In the genomic region with DNA sequence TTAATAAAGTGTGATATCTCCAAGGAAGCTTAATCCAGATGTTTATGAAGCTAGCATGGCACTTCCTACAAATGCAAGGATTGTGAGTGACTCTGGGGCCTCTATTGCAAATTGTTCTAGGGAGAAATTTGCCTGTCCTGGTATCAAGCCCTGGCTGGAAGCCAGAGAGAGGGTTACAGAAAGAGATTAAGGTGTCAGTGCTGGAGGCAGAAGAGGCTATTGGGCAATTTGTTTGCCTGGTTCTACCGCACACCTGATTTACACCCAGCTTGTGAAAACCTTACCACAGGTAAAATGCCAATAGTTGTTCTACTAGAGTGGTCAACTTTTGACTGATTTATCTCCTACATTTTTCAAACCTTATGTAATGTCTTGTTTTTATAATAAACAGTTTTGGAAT, we compare ENCODE assay signal across 25 cellular contexts.
DNase-seq lines count a peak whose midpoint lies in the region; ATAC-seq, FAIRE-seq and TF ChIP-seq lines count a peak whose summit lies in the region.
"Had no signal": no experiment of that assay in that cellular context is flagged by ENCODE, and none has a peak within 500 bp of the region (broad histone marks: within the 10 kb centered on the region; RNA-seq: fewer than 3 reads in every experiment).

No MANE protein-coding gene starts in this region.

- H3K27ac ChIP-seq in HCT116 (ENCODE audit: low read depth, low read length) = no peak overlapping the region
- H3K27ac ChIP-seq in IMR-90 (ENCODE audit: insufficient read depth, low read length) = no peak overlapping the region
- H3K27ac ChIP-seq in K562 (ENCODE audit: extremely low read depth, low read depth, low read length) = no peak overlapping the region
- no peak overlapping the region for H3K27ac ChIP-seq in keratinocyte (ENCODE audit: control insufficient read depth, insufficient read depth, low read length)
- H3K27ac ChIP-seq: BLaER1 treated with 17β-estradiol and CSF1 and Interleukin-3, amounts not matched to agents 10 nM and 100 nM; RWPE1 had no signal

- H3K79me2 ChIP-seq in HCT116 (ENCODE audit: insufficient read depth, low read length) (no peaks in the 10 kb centered on the region), K562 (ENCODE audit: control insufficient read depth, insufficient read depth, low read length) (no peaks in the 10 kb centered on the region), keratinocyte (ENCODE audit: control insufficient read depth, insufficient read depth, low read length) (no peaks in the 10 kb centered on the region)

- RAD21 ChIA-PET in HCT116 (lab: Charles Lee; ENCODE audit: low non-redundant PET in 1 of 2, low total read pairs in 2 of 2, uncharacterized antibody in 2 of 2, unreplicated experiment in 2 of 2) = no interaction called here

- CTCF ChIA-PET in HCT116 (lab: Charles Lee) = no interaction called here
- CTCF ChIA-PET in IMR-90 (lab: Yijun Ruan, JAX) = no interaction called here
- CTCF ChIA-PET in K562 (lab: Yijun Ruan, JAX; ENCODE audit: low intra/inter-chr PET ratio) = no interaction called here
- CTCF ChIA-PET in activated CD8-positive, alpha-beta T cell treated with anti-CD3 and anti-CD28 coated beads, Interleukin-2, amount 10 ng/mL, durations not matched to agents 7 days and 5 days (lab: Charles Lee) = no interaction called here

- dilution Hi-C loops in IMR-90 (cut with HindIII; ENCODE audit: low sequenced_read_pairs, unreplicated experiment) = no loop called here
- dilution Hi-C loops in keratinocyte (cut with MboI; ENCODE audit: extremely low pct_ligation_motif_present, low sequenced_read_pairs) = no loop called here

- no peaks in the 10 kb centered on the region for H3K9me2 ChIP-seq in HCT116 (ENCODE audit: insufficient read depth)

- no peak overlapping the region for H3K4me3 Mint-ChIP-seq in activated CD8-positive, alpha-beta T cell treated with anti-CD3 and anti-CD28 coated beads, Interleukin-2, amount 10 ng/mL, durations not matched to agents 7 days and 5 days
- H3K4me3 Mint-ChIP-seq: CD4-positive, alpha-beta T cell had no signal

- H3K9me1 ChIP-seq in IMR-90 (ENCODE audit: insufficient read depth, low read length) = no peaks in the 10 kb centered on the region
- H3K9me1 ChIP-seq in K562 (ENCODE audit: control insufficient read depth, insufficient read depth, low read length) = no peaks in the 10 kb centered on the region
- H3K9me1 ChIP-seq in keratinocyte (ENCODE audit: control insufficient read depth, extremely low read depth, insufficient read depth, low read length) = no peaks in the 10 kb centered on the region

- H2AFZ ChIP-seq in HCT116 (ENCODE audit: low read depth, low read length, poor library complexity, severe bottlenecking) = no peak overlapping the region
- no peak overlapping the region for H2AFZ ChIP-seq in IMR-90 (replicated peaks; ENCODE audit: low read length, poor library complexity)
- no peak overlapping the region for H2AFZ ChIP-seq in K562 (ENCODE audit: low read depth, low read length)
- H2AFZ ChIP-seq in keratinocyte (ENCODE audit: control insufficient read depth, low read length) = no peak overlapping the region

- no peak overlapping the region for H3K4ac ChIP-seq in IMR-90 (ENCODE audit: low read depth, low read length)

- no peak overlapping the region for H3K56ac ChIP-seq in IMR-90 (ENCODE audit: extremely low read depth, insufficient read depth, low read length)

- no peak for DNase-seq in HCT116 (ENCODE audit: low read depth, low spot score)
- DNase-seq in IMR-90 = no peak
- no peak for DNase-seq in K562 (ENCODE audit: extremely low read depth in 1 of 4, low spot score in 3 of 4)
- DNase-seq in keratinocyte (ENCODE audit: low read depth, low spot score) = no peak
- no peak for DNase-seq in activated CD8-positive, alpha-beta T cell treated with anti-CD3 and anti-CD28 coated beads, Interleukin-2, amount 10 ng/mL, durations not matched to agents 7 days and 5 days
- no peak for DNase-seq in erythroblast (lab: John Stamatoyannopoulos, UW)
- DNase-seq: CD4-positive, alpha-beta T cell; H7; KBM-7; MM.1S; NCI-H1048; NCI-H1436; NCI-H187; NCI-H2107; NCI-H2227 treated with DMSO at 0.1 percent for 48 hours; NCI-H526 treated with DMSO at 0.1 percent for 48 hours; SHP77 treated with DMSO at 0.1 percent for 48 hours; T-helper 1 cell had no signal

- no peak overlapping the region for H2AK9ac ChIP-seq in IMR-90 (replicated peaks; ENCODE audit: low read depth, low read length, poor library complexity)

- H3K27ac Mint-ChIP-seq in activated CD8-positive, alpha-beta T cell treated with anti-CD3 and anti-CD28 coated beads, Interleukin-2, amount 10 ng/mL, durations not matched to agents 7 days and 5 days = no peak overlapping the region
- H3K27ac Mint-ChIP-seq: CD4-positive, alpha-beta T cell had no signal

- H4K5ac ChIP-seq in IMR-90 (ENCODE audit: low read depth, low read length) = no peak overlapping the region

- TF ChIP-seq CTCF in HCT116 (IDR thresholded peaks at IDR 0.05 in 2 of 3, conservative IDR thresholded peaks at IDR 0.05 in 1 of 3; ENCODE audit: borderline replicate concordance in 1 of 3, insufficient read depth in 1 of 3, low read depth in 2 of 3, low read length in 2 of 3) = no peak
- TF ChIP-seq CTCF in IMR-90 (conservative IDR thresholded peaks at IDR 0.05; ENCODE audit: low read depth, low read length) = no peak
- TF ChIP-seq CTCF in K562 (IDR thresholded peaks at IDR 0.05 in 2 of 3, conservative IDR thresholded peaks at IDR 0.05 in 1 of 3; ENCODE audit: insufficient read depth in 2 of 3, low read depth in 1 of 3, low read length in 3 of 3) = no peak
- TF ChIP-seq CTCF in keratinocyte (optimal IDR thresholded peaks at IDR 0.05 in 1 of 3, IDR thresholded peaks at IDR 0.05 in 1 of 3, conservative IDR thresholded peaks at IDR 0.05 in 1 of 3; ENCODE audit: extremely low read depth in 1 of 3, insufficient read depth in 2 of 3, low read length in 3 of 3) = no peak

- no peaks in the 10 kb centered on the region for H3K27me3 ChIP-seq in HCT116 (ENCODE audit: insufficient read depth, low read length)
- H3K27me3 ChIP-seq in IMR-90 (ENCODE audit: control insufficient read depth, insufficient read depth, low read length) = no peaks in the 10 kb centered on the region
- peaks cover 0 to 4% of the 10 kb centered on the region in 2 experiments; a peak in 2 of 5 replicates for H3K27me3 ChIP-seq in K562 (ENCODE audit: control insufficient read depth in 2 of 2, insufficient read depth in 2 of 2, low read length in 2 of 2)
- no peaks in the 10 kb centered on the region for H3K27me3 ChIP-seq in keratinocyte (ENCODE audit: control insufficient read depth, extremely low read depth, insufficient read depth, low read length)
- H3K27me3 ChIP-seq: BLaER1 treated with 17β-estradiol and CSF1 and Interleukin-3, amounts not matched to agents 10 nM and 100 nM had no signal

- no CpG with 5 or more reads among the region's 1 CpG for WGBS in IMR-90 (ENCODE audit: extremely low coverage in 2 of 2, insufficient read length in 1 of 2), 2 experiments
- 19% methylated on average over 1 of the region's 1 CpG for WGBS in K562 (ENCODE audit: insufficient coverage, low coverage, missing lambda C conversion rate)

- H3K36me3 Mint-ChIP-seq in activated CD8-positive, alpha-beta T cell treated with anti-CD3 and anti-CD28 coated beads, Interleukin-2, amount 10 ng/mL, durations not matched to agents 7 days and 5 days (ENCODE audit: low read depth) = no peaks in the 10 kb centered on the region

- no peak overlapping the region for H2BK120ac ChIP-seq in IMR-90 (ENCODE audit: low read depth, low read length)

- H3K4me2 ChIP-seq in HCT116 (ENCODE audit: low read length) (no peak overlapping the region), IMR-90 (ENCODE audit: low read depth, low read length) (no peak overlapping the region), K562 (ENCODE audit: insufficient read depth, low read length) (no peak overlapping the region), keratinocyte (ENCODE audit: control insufficient read depth, extremely low read depth, insufficient read depth, low read depth, low read length) (no peak overlapping the region)
- H3K4me2 ChIP-seq: BLaER1 treated with 17β-estradiol and CSF1 and Interleukin-3, amounts not matched to agents 10 nM and 100 nM had no signal

- BruUV-seq in HCT116 (replicated peaks; lab: Mats Ljungman, UMichigan) (no TSS peak), IMR-90 (replicated peaks; lab: Mats Ljungman, UMichigan) (no TSS peak), K562 (replicated peaks; lab: Mats Ljungman, UMichigan) (no TSS peak)

- no peaks in the 10 kb centered on the region for H3K27me3 Mint-ChIP-seq in activated CD8-positive, alpha-beta T cell treated with anti-CD3 and anti-CD28 coated beads, Interleukin-2, amount 10 ng/mL, durations not matched to agents 7 days and 5 days (ENCODE audit: low read depth)
- H3K27me3 Mint-ChIP-seq: CD4-positive, alpha-beta T cell had no signal

- no peak for ATAC-seq in HCT116
- no peak for ATAC-seq in IMR-90 (ENCODE audit: low read depth)
- ATAC-seq in K562 = no peak
- no peak for ATAC-seq in HG02840 (IDR thresholded peaks at IDR 0.05; ENCODE audit: low FRiP score, unreplicated experiment)
- ATAC-seq in activated CD8-positive, alpha-beta T cell treated with anti-CD3 and anti-CD28 coated beads, Interleukin-2, amount 10 ng/mL, durations not matched to agents 7 days and 5 days = no peak
- ATAC-seq in HG03159 (IDR thresholded peaks at IDR 0.05; ENCODE audit: unreplicated experiment) = no peak
- ATAC-seq: Panc1 had no signal

- H2BK15ac ChIP-seq in IMR-90 (ENCODE audit: low read depth, low read length) = no peak overlapping the region

- H3K4me3 ChIP-seq in HCT116 (replicated peaks in 1 of 2; ENCODE audit: low read depth in 1 of 2, low read length in 2 of 2) = no peak overlapping the region
- H3K4me3 ChIP-seq in IMR-90 (ENCODE audit: insufficient read depth, low read depth, low read length) = no peak overlapping the region
- H3K4me3 ChIP-seq in K562 = no peak overlapping the region
- H3K4me3 ChIP-seq in keratinocyte (ENCODE audit: control insufficient read depth in 2 of 3, extremely low read depth in 1 of 3, insufficient read depth in 2 of 3, low read depth in 1 of 3, low read length in 3 of 3) = no peak overlapping the region
- H3K4me3 ChIP-seq: BLaER1 treated with 17β-estradiol and CSF1 and Interleukin-3, amounts not matched to agents 10 nM and 100 nM had no signal

- no peaks in the 10 kb centered on the region for H3K79me1 ChIP-seq in IMR-90 (ENCODE audit: low read depth in 1 of 2, low read length in 2 of 2)

- no peak for TF ChIP-seq RAD21 in HCT116 (IDR thresholded peaks at IDR 0.05; ENCODE audit: low read depth)
- TF ChIP-seq RAD21 in IMR-90 (IDR thresholded peaks at IDR 0.05; ENCODE audit: low read length) = no peak
- TF ChIP-seq RAD21 in K562 (CRISPR knock-in tag; conservative IDR thresholded peaks at IDR 0.05 in 1 of 2, IDR thresholded peaks at IDR 0.05 in 1 of 2) = no peak

- no peak overlapping the region for H3K23ac ChIP-seq in IMR-90 (ENCODE audit: low read depth, low read length)

- POLR2A ChIA-PET in HCT116 (lab: Charles Lee) = no interaction called here
- POLR2A ChIA-PET in IMR-90 (lab: Charles Lee; ENCODE audit: unreplicated experiment) = no interaction called here
- POLR2A ChIA-PET in K562 (lab: Yijun Ruan, JAX) = interaction anchor here (1.1 kb wide), 1 partner anchor 8 kb away, joined by 3 read pairs; no protein-coding TSS in a partner anchor
- POLR2A ChIA-PET in activated CD8-positive, alpha-beta T cell treated with anti-CD3 and anti-CD28 coated beads, Interleukin-2, amount 10 ng/mL, durations not matched to agents 7 days and 5 days (lab: Charles Lee) = no interaction called here

- no peaks in the 10 kb centered on the region for H3K4me1 Mint-ChIP-seq in activated CD8-positive, alpha-beta T cell treated with anti-CD3 and anti-CD28 coated beads, Interleukin-2, amount 10 ng/mL, durations not matched to agents 7 days and 5 days (ENCODE audit: low read depth)

- no peak overlapping the region for H2BK5ac ChIP-seq in IMR-90 (ENCODE audit: low read depth, low read length, poor library complexity, severe bottlenecking)

- H3K4me1 ChIP-seq in HCT116 (ENCODE audit: control insufficient read depth in 1 of 2, insufficient read depth in 2 of 2, low read length in 2 of 2) = peaks cover 17 to 32% of the 10 kb centered on the region in 2 experiments; a peak in 3 of 4 replicates
- H3K4me1 ChIP-seq in IMR-90 (ENCODE audit: control insufficient read depth, insufficient read depth, low read length) = peaks cover 2% of the 10 kb centered on the region; the same call in 1 of the 2 replicates
- no peaks in the 10 kb centered on the region for H3K4me1 ChIP-seq in K562 (replicated peaks in 1 of 2; ENCODE audit: control insufficient read depth in 2 of 2, insufficient read depth in 2 of 2, low read length in 2 of 2)
- no peaks in the 10 kb centered on the region for H3K4me1 ChIP-seq in keratinocyte (ENCODE audit: control insufficient read depth, extremely low read depth, insufficient read depth, low read length)

- H3K9me3 Mint-ChIP-seq in activated CD8-positive, alpha-beta T cell treated with anti-CD3 and anti-CD28 coated beads, Interleukin-2, amount 10 ng/mL, durations not matched to agents 7 days and 5 days (ENCODE audit: insufficient read depth) = peaks cover 17% of the 10 kb centered on the region

- no peak overlapping the region for H2BK20ac ChIP-seq in IMR-90 (ENCODE audit: low read depth, low read length)

- TF ChIP-seq POLR2A in HCT116 (IDR thresholded peaks at IDR 0.05; ENCODE audit: borderline replicate concordance, extremely low read depth, insufficient read depth, insufficient read length) (no peak), IMR-90 (IDR thresholded peaks at IDR 0.05; ENCODE audit: low read depth, low read length) (no peak), K562 (conservative IDR thresholded peaks at IDR 0.05) (no peak), erythroblast (IDR thresholded peaks at IDR 0.05; ENCODE audit: low read length) (no peak)

- in situ Hi-C loops in IMR-90 (cut with MboI; ENCODE audit: low sequenced_read_pairs) (no loop called here), K562 (cut with MboI) (no loop called here)

- H4K91ac ChIP-seq in IMR-90 (ENCODE audit: insufficient read depth, low read depth, low read length) = no peak overlapping the region

- FAIRE-seq in K562 (lab: Jason Lieb, UNC) (no peak), keratinocyte (lab: Jason Lieb, UNC) (peak; percentile 53)
- FAIRE-seq: D721Med, GM19239 had no signal

- H4K20me1 ChIP-seq in HCT116 (ENCODE audit: insufficient read depth) = no peaks in the 10 kb centered on the region
- H4K20me1 ChIP-seq in IMR-90 (ENCODE audit: insufficient read depth, low read length) = no peaks in the 10 kb centered on the region
- no peaks in the 10 kb centered on the region for H4K20me1 ChIP-seq in K562 (replicated peaks; ENCODE audit: control insufficient read depth, insufficient read depth, low read length)
- H4K20me1 ChIP-seq in keratinocyte (ENCODE audit: control insufficient read depth, extremely low read depth, insufficient read depth, low read length) = no peaks in the 10 kb centered on the region
- H4K20me1 ChIP-seq: BLaER1 treated with 17β-estradiol and CSF1 and Interleukin-3, amounts not matched to agents 10 nM and 100 nM had no signal

- H3K9ac ChIP-seq in HCT116 (ENCODE audit: low read length) = no peak overlapping the region
- H3K9ac ChIP-seq in IMR-90 (ENCODE audit: low read depth, low read length) = no peak overlapping the region
- no peak overlapping the region for H3K9ac ChIP-seq in K562 (ENCODE audit: insufficient read depth in 1 of 2, low read depth in 2 of 2, low read length in 2 of 2)
- no peak overlapping the region for H3K9ac ChIP-seq in keratinocyte (ENCODE audit: control insufficient read depth, extremely low read depth, insufficient read depth, low read length)
- H3K9ac ChIP-seq: BLaER1 treated with 17β-estradiol and CSF1 and Interleukin-3, amounts not matched to agents 10 nM and 100 nM had no signal

- no peak overlapping the region for H3K18ac ChIP-seq in IMR-90 (ENCODE audit: low read depth, low read length)

- no peak overlapping the region for H2AK5ac ChIP-seq in IMR-90 (ENCODE audit: low read depth, low read length)

- 0 out of 2 replicates have a peak overlapping the region, but pooled peaks have one; percentile 25 for H3K14ac ChIP-seq in IMR-90 (replicated peaks; ENCODE audit: low read depth, low read length)

- H3K9me3 ChIP-seq in HCT116 (ENCODE audit: control insufficient read depth in 1 of 2, insufficient read depth in 1 of 2, low read depth in 1 of 2, low read length in 2 of 2) = no peaks in the 10 kb centered on the region
- no peaks in the 10 kb centered on the region for H3K9me3 ChIP-seq in IMR-90 (ENCODE audit: control insufficient read depth, insufficient read depth, low read length)
- no peaks in the 10 kb centered on the region for H3K9me3 ChIP-seq in K562 (replicated peaks; ENCODE audit: control insufficient read depth, insufficient read depth, low read depth, low read length)
- H3K9me3 ChIP-seq in keratinocyte (ENCODE audit: control insufficient read depth, low read depth, low read length) = no peaks in the 10 kb centered on the region

- intact Hi-C loops in HCT116 (cut with micrococcal nuclease) = no loop called here
- intact Hi-C loops in IMR-90 (cut with micrococcal nuclease) = no loop called here
- intact Hi-C loops in K562 (cut with micrococcal nuclease) = no loop called here

- TF ChIP-seq EP300 in K562 (IDR thresholded peaks at IDR 0.05; ENCODE audit: low read length) = no peak

- H3K36me3 ChIP-seq in HCT116 (ENCODE audit: control insufficient read depth in 1 of 2, insufficient read depth in 2 of 2, low read length in 2 of 2) = no peaks in the 10 kb centered on the region
- no peaks in the 10 kb centered on the region for H3K36me3 ChIP-seq in IMR-90 (ENCODE audit: control insufficient read depth, insufficient read depth, low read length)
- H3K36me3 ChIP-seq in K562 (ENCODE audit: control insufficient read depth, insufficient read depth, low read length) = no peaks in the 10 kb centered on the region
- H3K36me3 ChIP-seq in keratinocyte (ENCODE audit: control insufficient read depth in 2 of 2, extremely low read depth in 1 of 2, insufficient read depth in 2 of 2, low read length in 2 of 2) = no peaks in the 10 kb centered on the region
- H3K36me3 ChIP-seq: BLaER1 treated with 17β-estradiol and CSF1 and Interleukin-3, amounts not matched to agents 10 nM and 100 nM had no signal

- H4K8ac ChIP-seq in IMR-90 (ENCODE audit: low read depth in 2 of 2, low read length in 2 of 2) = no peak overlapping the region
